In genomic region chr11:117143871-117144476, GRCh38 we compare ENCODE assay signal across 8 cellular contexts. TPM values are rescaled to one million over a fixed set of nuclear protein-coding genes. Genes with fewer than 3 reads are reported as not detected.
DNase-seq lines count a peak whose midpoint lies in the region; ATAC-seq and TF ChIP-seq lines count a peak whose summit lies in the region.

A gene with protein sequence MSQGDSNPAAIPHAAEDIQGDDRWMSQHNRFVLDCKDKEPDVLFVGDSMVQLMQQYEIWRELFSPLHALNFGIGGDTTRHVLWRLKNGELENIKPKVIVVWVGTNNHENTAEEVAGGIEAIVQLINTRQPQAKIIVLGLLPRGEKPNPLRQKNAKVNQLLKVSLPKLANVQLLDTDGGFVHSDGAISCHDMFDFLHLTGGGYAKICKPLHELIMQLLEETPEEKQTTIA (plus strand): TSS chr11:117144287. CDS start chr11:117152448, 8,161 bp downstream.

- H3K9ac ChIP-seq in ES-I3 (ENCODE audit: low read depth, low read length) (peak within 1 kb of the TSS; percentile 99), H9 (ENCODE audit: extremely low read depth, insufficient read length, low read length) (peak within 1 kb of the TSS; percentile 88)

- peaks cover 42% of the 10 kb centered on the region for H3K79me2 ChIP-seq in H9 (ENCODE audit: insufficient read depth, low read length)

- peak within 1 kb of the TSS; percentile 84 for H3K18ac ChIP-seq in H9 (ENCODE audit: insufficient read length, low read depth, low read length)

- H3K56ac ChIP-seq in H9 (ENCODE audit: insufficient read length, low read depth, low read length): peak within 1 kb of the TSS; percentile 2

- ATAC-seq in natural killer cell: peak; percentile 87 to 96 (median 93)

- peak within 1 kb of the TSS; percentile 84 for H3K4me2 ChIP-seq in H9 (ENCODE audit: insufficient read depth, insufficient read length, low read length)

- H2BK5ac ChIP-seq in H9 (ENCODE audit: insufficient read length, low read length): no peak within 1 kb of the TSS

- peak; percentile 97 for TF ChIP-seq POLR2A in Raji (IDR thresholded peaks at IDR 0.05; ENCODE audit: insufficient read depth, low read depth, low read length)

- intact Hi-C loops in natural killer cell (cut with micrococcal nuclease): loop anchor here (1.0 to 2.0 kb wide), 3 partner anchors 35 to 86 kb away; partner anchors contain the start of genes SIDT2 and SIK3

- H3K4ac ChIP-seq in H9 (ENCODE audit: low read depth, low read length): no peak within 1 kb of the TSS

- no peak within 1 kb of the TSS for H4K91ac ChIP-seq in H9 (ENCODE audit: insufficient read length, low read depth, low read length)

- no peak within 1 kb of the TSS for H3T11ph ChIP-seq in H9 (ENCODE audit: low read length)

- H3K9me3 Mint-ChIP-seq in H9: no peaks in the 10 kb centered on the region; a peak in 2 of 5 replicates
- no peaks in the 10 kb centered on the region for H3K9me3 Mint-ChIP-seq in natural killer cell

- DNase-seq in H9 (peak; percentile 96), M059J (ENCODE audit: low read depth) (peak; percentile 93), fibroblast of peridontal ligament (ENCODE audit: extremely low read depth) (peak; percentile 84), natural killer cell (peak; percentile 90)
- DNase-seq in activated T-helper 9 cell treated with anti-CD3 and anti-CD28 coated beads, Interleukin-2, amount 50 U/mL, for 16 hours (ENCODE audit: low read depth): peak; percentile 93
- peak; percentile 85 to 95 (median 91) for DNase-seq in stimulated activated naive CD4-positive, alpha-beta T cell (lab: John Stamatoyannopoulos, UW)

- TF ChIP-seq CTCF in H9 (conservative IDR thresholded peaks at IDR 0.05) (no peak), natural killer cell (IDR thresholded peaks at IDR 0.05) (no peak)

- H4K20me1 ChIP-seq in H9 (ENCODE audit: control insufficient read depth, insufficient read depth, insufficient read length): no peaks in the 10 kb centered on the region

- H3K4me1 Mint-ChIP-seq in H9 (peaks cover 30 to 43% of the 10 kb centered on the region in 2 experiments), natural killer cell (peaks cover 32 to 36% of the 10 kb centered on the region in 2 donors)

- no peak within 1 kb of the TSS for H3K23ac ChIP-seq in H9 (ENCODE audit: insufficient read length, low read depth, low read length)

- H3K4me1 ChIP-seq in ES-I3 (ENCODE audit: insufficient read depth, low read length) (peaks cover 11% of the 10 kb centered on the region; the same call in 1 of the 2 replicates), H9 (ENCODE audit: insufficient read depth, low read length) (no peaks in the 10 kb centered on the region; the same call in 1 of the 2 replicates)

- H3K36me3 Mint-ChIP-seq in H9 (ENCODE audit: insufficient read depth in 1 of 3, low read depth in 3 of 3) (peaks cover 26 to 41% (median 40%) of the 10 kb centered on the region in 3 experiments; a peak in 6 of 7 replicates), natural killer cell (peaks cover 6% of the 10 kb centered on the region)

- peaks cover 9% of the 10 kb centered on the region for H3K27me3 Mint-ChIP-seq in H9 (ENCODE audit: low read depth)
- H3K27me3 Mint-ChIP-seq in natural killer cell (ENCODE audit: low read depth in 2 of 2): peaks cover 12 to 30% of the 10 kb centered on the region in 2 donors

- H2BK20ac ChIP-seq in H9 (ENCODE audit: low read depth, low read length, poor library complexity, severe bottlenecking): no peak within 1 kb of the TSS

- no peak within 1 kb of the TSS for H2BK12ac ChIP-seq in H9 (ENCODE audit: insufficient read length, low read depth, low read length)

- H4K5ac ChIP-seq in H9 (ENCODE audit: insufficient read length, low read depth, low read length): no peak within 1 kb of the TSS

- H3K4me3 Mint-ChIP-seq in H9 (peak within 1 kb of the TSS; percentile 91 to 95), natural killer cell (peak within 1 kb of the TSS; percentile 100)

- H2BK120ac ChIP-seq in H9 (ENCODE audit: low read depth, low read length, poor library complexity, severe bottlenecking): no peak within 1 kb of the TSS

- H3K79me1 ChIP-seq in H9 (ENCODE audit: insufficient read depth, low read depth, low read length, poor library complexity, severe bottlenecking): no peaks in the 10 kb centered on the region

- H3K27me3 ChIP-seq in H9 (ENCODE audit: insufficient read depth, low read length): no peaks in the 10 kb centered on the region

- H2AFZ ChIP-seq in H9 (ENCODE audit: low read length): no peak within 1 kb of the TSS

- no peak within 1 kb of the TSS for H4K8ac ChIP-seq in H9 (replicated peaks; ENCODE audit: insufficient read length, low read depth, low read length)

- peaks cover 12% of the 10 kb centered on the region for H3K36me3 ChIP-seq in ES-I3 (ENCODE audit: insufficient read depth, low read length)

- peak within 1 kb of the TSS; percentile 94 to 97 (median 95) for H3K27ac Mint-ChIP-seq in H9
- peak within 1 kb of the TSS; percentile 89 to 93 for H3K27ac Mint-ChIP-seq in natural killer cell

- no peak within 1 kb of the TSS for H2AK5ac ChIP-seq in H9 (ENCODE audit: insufficient read length, low read length)

- H2BK15ac ChIP-seq in H9 (ENCODE audit: low read depth, low read length): no peak within 1 kb of the TSS

- H3K9me3 ChIP-seq in ES-I3 (ENCODE audit: control insufficient read depth, insufficient read depth, low read length): no peaks in the 10 kb centered on the region
- no peaks in the 10 kb centered on the region for H3K9me3 ChIP-seq in H9 (ENCODE audit: control insufficient read depth, low read depth, low read length)

- H3K27ac ChIP-seq in H9 (ENCODE audit: insufficient read length, low read depth, low read length): peak within 1 kb of the TSS; percentile 55

- peaks cover 15% of the 10 kb centered on the region for H3K23me2 ChIP-seq in H9 (ENCODE audit: insufficient read length, low read depth, low read length, poor library complexity, severe bottlenecking)

- no CpG with 5 or more reads among the region's 48 CpGs for WGBS in H9 (ENCODE audit: extremely low coverage, insufficient read length, low lambda C conversion rate)

- peak within 1 kb of the TSS; percentile 95 for H3K14ac ChIP-seq in H9 (ENCODE audit: insufficient read depth, low read length)

RNA-seq across cellular contexts. Expression of the gene that starts here (rescaled TPM):
- 158 and 161 TPM in 2 replicates for total RNA-seq in H9 (2021)
- total RNA-seq in M059J (2014; rRNA removed; shearing (Covaris generic)): 104 and 152 TPM in 2 replicates
- 10 to 100 TPM; 46.1 to 71.0 (median 58.8) TPM for total RNA-seq in natural killer cell

Comparison
In these comparisons a context has a peak if more than half of its experiments do, and no peak if none do; other contexts are left out.
1. Peak in every context shown above with its lines: DNase-seq, ATAC-seq and H3K27ac ChIP-seq.